In genomic region chr4:168793542-168793941, GRCh38 we compare ENCODE assay signal across 17 cellular contexts.
DNase-seq lines count a peak whose midpoint lies in the region; ATAC-seq and TF ChIP-seq lines count a peak whose summit lies in the region.
"Had no signal": no experiment of that assay in that cellular context is flagged by ENCODE, and none has a peak within 500 bp of the region (broad histone marks: within the 10 kb centered on the region; RNA-seq: fewer than 3 reads in every experiment).

No MANE protein-coding gene starts in this region.

- H3K36me3 ChIP-seq in smooth muscle cell (ENCODE audit: low read depth) = no peaks in the 10 kb centered on the region

- H3K9me3 Mint-ChIP-seq in activated CD4-positive, alpha-beta T cell treated with anti-CD3 and anti-CD28 coated beads for 36 hours (ENCODE audit: low read depth) = no peaks in the 10 kb centered on the region
- no peaks in the 10 kb centered on the region for H3K9me3 Mint-ChIP-seq in stimulated activated naive CD8-positive, alpha-beta T cell treated with anti-CD3 and anti-CD28 coated beads, Interleukin-15, amount 100 ng/mL, for 72 hours
- no peaks in the 10 kb centered on the region for H3K9me3 Mint-ChIP-seq in chondrocyte (ENCODE audit: low read depth)
- H3K9me3 Mint-ChIP-seq: CD4-positive, alpha-beta T cell; HFFc6 had no signal

- no peaks in the 10 kb centered on the region for H3K27me3 Mint-ChIP-seq in activated CD4-positive, alpha-beta T cell treated with anti-CD3 and anti-CD28 coated beads for 36 hours
- H3K27me3 Mint-ChIP-seq in stimulated activated naive CD8-positive, alpha-beta T cell treated with anti-CD3 and anti-CD28 coated beads, Interleukin-15, amount 100 ng/mL, for 72 hours = no peaks in the 10 kb centered on the region
- no peaks in the 10 kb centered on the region for H3K27me3 Mint-ChIP-seq in chondrocyte (ENCODE audit: low read depth)
- H3K27me3 Mint-ChIP-seq: CD4-positive, alpha-beta T cell had no signal

- H3K4me3 ChIP-seq in smooth muscle cell = no peak overlapping the region

- no peak overlapping the region for H2AFZ ChIP-seq in smooth muscle cell (ENCODE audit: low read depth)

- H4K20me1 ChIP-seq in smooth muscle cell (ENCODE audit: low read depth) = no peaks in the 10 kb centered on the region

- intact Hi-C loops in activated CD4-positive, alpha-beta T cell treated with anti-CD3 and anti-CD28 coated beads for 36 hours (cut with DNase I, micrococcal nuclease) = no loop called here

- peaks cover 40% of the 10 kb centered on the region for H3K4me1 ChIP-seq in smooth muscle cell (ENCODE audit: low read depth)

- ATAC-seq in activated CD4-positive, alpha-beta T cell treated with anti-CD3 and anti-CD28 coated beads for 36 hours = peak; percentile 26
- ATAC-seq in stimulated activated naive CD8-positive, alpha-beta T cell treated with anti-CD3 and anti-CD28 coated beads, Interleukin-15, amount 100 ng/mL, for 72 hours = no peak
- ATAC-seq in stimulated activated naive CD8-positive, alpha-beta T cell treated with anti-CD3 and anti-CD28 coated beads, Interleukin-15, Interleukin-2, amounts not matched to agents 100 U/mL and 50 U/mL, for 24 hours = no peak
- ATAC-seq: HCT116 had no signal

- no peak overlapping the region for H3K4me3 Mint-ChIP-seq in activated CD4-positive, alpha-beta T cell treated with anti-CD3 and anti-CD28 coated beads for 36 hours
- no peak overlapping the region for H3K4me3 Mint-ChIP-seq in stimulated activated naive CD8-positive, alpha-beta T cell treated with anti-CD3 and anti-CD28 coated beads, Interleukin-15, amount 100 ng/mL, for 72 hours
- no peak overlapping the region for H3K4me3 Mint-ChIP-seq in chondrocyte (ENCODE audit: unreplicated experiment)
- H3K4me3 Mint-ChIP-seq: CD4-positive, alpha-beta T cell; HFFc6; IgD-negative memory B cell had no signal

- no peak for DNase-seq in activated CD4-positive, alpha-beta T cell treated with anti-CD3 and anti-CD28 coated beads for 36 hours
- no peak for DNase-seq in activated CD4-positive, alpha-beta T cell treated with anti-CD3 and anti-CD28 coated beads, Interleukin-2, amount 50 U/mL, for 48 hours
- no peak for DNase-seq in stimulated activated naive CD8-positive, alpha-beta T cell treated with anti-CD3 and anti-CD28 coated beads, Interleukin-15, amount 100 ng/mL, for 72 hours
- DNase-seq in stimulated activated naive CD8-positive, alpha-beta T cell treated with anti-CD3 and anti-CD28 coated beads, Interleukin-15, Interleukin-2, amounts not matched to agents 100 U/mL and 50 U/mL, for 24 hours = no peak
- DNase-seq in chondrocyte (ENCODE audit: low spot score) (no peak), smooth muscle cell (lab: John Stamatoyannopoulos, UW; ENCODE audit: unreplicated experiment) (no peak), cortex of kidney (lab: John Stamatoyannopoulos, UW) (no peak), GM10248 (ENCODE audit: extremely low spot score) (no peak)
- DNase-seq: C1 segment of cervical spinal cord; Caco-2; CD4-positive, alpha-beta T cell; GOT3; H7; HFFc6 had no signal

- CTCF ChIA-PET in activated CD4-positive, alpha-beta T cell treated with anti-CD3 and anti-CD28 coated beads for 36 hours (lab: Charles Lee) = no interaction called here
- CTCF ChIA-PET in GM10248 (lab: Yijun Ruan, JAX) = no interaction called here

- no peaks in the 10 kb centered on the region for H3K4me1 Mint-ChIP-seq in activated CD4-positive, alpha-beta T cell treated with anti-CD3 and anti-CD28 coated beads for 36 hours
- H3K4me1 Mint-ChIP-seq in stimulated activated naive CD8-positive, alpha-beta T cell treated with anti-CD3 and anti-CD28 coated beads, Interleukin-15, amount 100 ng/mL, for 72 hours = no peaks in the 10 kb centered on the region
- peaks cover 84% of the 10 kb centered on the region for H3K4me1 Mint-ChIP-seq in chondrocyte (ENCODE audit: low read depth)

- H3K4me2 ChIP-seq in smooth muscle cell = no peak overlapping the region

- 92% methylated on average over 5 of the region's 5 CpGs for WGBS in smooth muscle cell (ENCODE audit: low lambda C conversion rate)

- H3F3A ChIP-seq in smooth muscle cell (ENCODE audit: low read depth) = peaks cover 41% of the 10 kb centered on the region

- H3K9me3 ChIP-seq in smooth muscle cell (replicated peaks; ENCODE audit: low read depth) = no peaks in the 10 kb centered on the region
- H3K9me3 ChIP-seq: Caco-2 had no signal

- peaks cover 71% of the 10 kb centered on the region for H3K79me2 ChIP-seq in smooth muscle cell (ENCODE audit: low read depth)

- TF ChIP-seq CTCF in chondrocyte (IDR thresholded peaks at IDR 0.05) (no peak), smooth muscle cell (IDR thresholded peaks at IDR 0.05; ENCODE audit: borderline replicate concordance, insufficient read depth, poor library complexity, severe bottlenecking) (no peak), GM10248 (IDR thresholded peaks at IDR 0.05; ENCODE audit: control extremely low read depth, extremely low read depth, low read depth, missing control alignments) (no peak)

- no peaks in the 10 kb centered on the region for H3K27me3 ChIP-seq in smooth muscle cell (ENCODE audit: low read depth)

- peak overlapping the region; percentile 98 for H3K27ac ChIP-seq in smooth muscle cell (ENCODE audit: low read depth)
- H3K27ac ChIP-seq: 22Rv1 had no signal

- H3K36me3 Mint-ChIP-seq in activated CD4-positive, alpha-beta T cell treated with anti-CD3 and anti-CD28 coated beads for 36 hours (ENCODE audit: low read depth) = no peaks in the 10 kb centered on the region
- peaks cover 16% of the 10 kb centered on the region for H3K36me3 Mint-ChIP-seq in chondrocyte (ENCODE audit: low read depth)

- H3K27ac Mint-ChIP-seq in activated CD4-positive, alpha-beta T cell treated with anti-CD3 and anti-CD28 coated beads for 36 hours = no peak overlapping the region
- peak overlapping the region; percentile 23 to 28 for H3K27ac Mint-ChIP-seq in stimulated activated naive CD8-positive, alpha-beta T cell treated with anti-CD3 and anti-CD28 coated beads, Interleukin-15, amount 100 ng/mL, for 72 hours
- H3K27ac Mint-ChIP-seq in chondrocyte (ENCODE audit: unreplicated experiment) = peak overlapping the region; percentile 60
- H3K27ac Mint-ChIP-seq: CD4-positive, alpha-beta T cell; HFFc6; IgD-negative memory B cell had no signal

- H3K9ac ChIP-seq in smooth muscle cell (ENCODE audit: low read depth) = no peak overlapping the region

- POLR2A ChIA-PET in activated CD4-positive, alpha-beta T cell treated with anti-CD3 and anti-CD28 coated beads for 36 hours (lab: Charles Lee) = no interaction called here
- POLR2A ChIA-PET in GM10248 (lab: Yijun Ruan, JAX) = no interaction called here
